11 cellular contexts compared by ENCODE assay signal in genomic region chr9:92100237-92100911, GRCh38. TPM values are rescaled to one million over a fixed set of nuclear protein-coding genes. Genes with fewer than 3 reads are reported as not detected.
DNase-seq lines count a peak whose midpoint lies in the region; ATAC-seq and TF ChIP-seq lines count a peak whose summit lies in the region.
"Had no signal": no experiment of that assay in that cellular context is flagged by ENCODE, and none has a peak within 500 bp of the region (broad histone marks: within the 10 kb centered on the region; RNA-seq: fewer than 3 reads in every experiment).

No MANE protein-coding gene starts in this region.

- DNase-seq in GM03348 (ENCODE audit: low spot score) (peak; percentile 88), NCI-H460 (ENCODE audit: extremely low read depth, low read depth) (peak; percentile 39), endothelial cell (ENCODE audit: low spot score) (no peak), non-pigmented ciliary epithelial cell (ENCODE audit: low read depth) (peak; percentile 56), GM13977 (ENCODE audit: low spot score) (no peak), COLO829 (ENCODE audit: low spot score) (no peak), NCI-H345 (lab: John Stamatoyannopoulos, UW) (no peak)
- DNase-seq: left colon, small intestine had no signal

- peaks cover 2% of the 10 kb centered on the region for H3K27me3 Mint-ChIP-seq in endothelial cell (ENCODE audit: unreplicated experiment)
- H3K27me3 Mint-ChIP-seq: stimulated activated naive CD8-positive, alpha-beta T cell treated with anti-CD3 and anti-CD28 coated beads, Interleukin-15, Interleukin-2, amounts not matched to agents 100 ng/mL and 50 ng/mL, for 24 hours had no signal

- H3K4me1 Mint-ChIP-seq in endothelial cell (ENCODE audit: unreplicated experiment) = peaks cover 21% of the 10 kb centered on the region

- peak overlapping the region; percentile 61 for H3K27ac Mint-ChIP-seq in endothelial cell (ENCODE audit: unreplicated experiment)
- H3K27ac Mint-ChIP-seq: stimulated activated naive CD8-positive, alpha-beta T cell treated with anti-CD3 and anti-CD28 coated beads, Interleukin-15, Interleukin-2, amounts not matched to agents 100 ng/mL and 50 ng/mL, for 24 hours had no signal

- peaks cover 26% of the 10 kb centered on the region for H3K36me3 Mint-ChIP-seq in endothelial cell (ENCODE audit: low read depth, unreplicated experiment)

- in situ Hi-C loops in GM13977 (cut with MboI; ENCODE audit: low pct_unique_long_range_greater_than_20kb, low sequenced_read_pairs, unreplicated experiment) = no loop called here

- no peaks in the 10 kb centered on the region for H3K9me3 Mint-ChIP-seq in endothelial cell (ENCODE audit: unreplicated experiment)

- TF ChIP-seq CTCF in endothelial cell (IDR thresholded peaks at IDR 0.05; ENCODE audit: unreplicated experiment) (no peak), GM13977 (IDR thresholded peaks at IDR 0.05; ENCODE audit: extremely low read depth, insufficient read depth, missing control alignments) (no peak)

- H3K4me3 Mint-ChIP-seq in endothelial cell (ENCODE audit: unreplicated experiment) = no peak overlapping the region
- H3K4me3 Mint-ChIP-seq: stimulated activated naive CD8-positive, alpha-beta T cell treated with anti-CD3 and anti-CD28 coated beads, Interleukin-15, Interleukin-2, amounts not matched to agents 100 ng/mL and 50 ng/mL, for 24 hours had no signal

- ATAC-seq in HG03108 (IDR thresholded peaks at IDR 0.05; ENCODE audit: unreplicated experiment) = no peak
- ATAC-seq: left colon had no signal

RNA-seq across cellular contexts. Expression of gene SPTLC1, which starts 14.8 kb away (rescaled TPM):
- 110 and 113 TPM in 2 replicates for total RNA-seq in NCI-H460 (2014; rRNA removed; shearing (Covaris generic))
- 62.6 and 121 TPM in 2 replicates for polyA plus RNA-seq in NCI-H460 (2014; cell fraction: nucleus; rRNA removed)
- total RNA-seq in endothelial cell (ENCODE audit: unreplicated experiment) = 69.2 TPM

Comparison
In these comparisons a context has a peak if more than half of its experiments do, and no peak if none do; other contexts are left out.
1. DNase-seq: peak in GM03348 (single experiment), NCI-H460 (single experiment) and non-pigmented ciliary epithelial cell (single experiment); none in endothelial cell (single experiment), GM13977 (single experiment), COLO829 (single experiment) and NCI-H345 (single experiment).